In the genomic region with DNA sequence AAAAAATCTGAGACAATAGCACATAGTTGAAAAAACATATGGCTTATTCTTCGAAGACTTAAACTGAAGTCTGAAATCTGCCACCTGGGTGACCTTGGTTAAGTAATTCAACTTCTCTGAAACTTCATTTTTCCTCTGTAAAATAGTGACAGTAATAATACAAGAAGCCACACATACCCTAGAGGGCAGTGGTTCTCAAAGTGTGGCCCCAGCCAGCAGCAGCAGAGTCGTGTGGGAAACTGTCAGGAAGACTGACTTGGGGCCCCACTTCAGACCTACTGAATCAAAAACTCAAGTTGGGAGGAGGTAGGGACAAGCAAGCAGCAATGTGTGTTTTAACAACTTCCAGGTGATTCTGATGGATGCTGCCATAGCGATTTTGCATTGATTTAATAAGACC, we compare ENCODE assay signal across 1 cellular context.
TF ChIP-seq lines count a peak whose summit lies in the region.

No MANE protein-coding gene starts in this region.

TF ChIP-seq in WTC11, 78 proteins besides CTCF, POLR2A, EP300 and RAD21:
- TF ChIP-seq KAT7 (CRISPR knock-in tag; IDR thresholded peaks at IDR 0.05; ENCODE audit: borderline replicate concordance) (no peak), HMGA2 (CRISPR knock-in tag; IDR thresholded peaks at IDR 0.05) (no peak), ZNF317 (CRISPR knock-in tag; IDR thresholded peaks at IDR 0.05; ENCODE audit: borderline replicate concordance, low read depth) (no peak), ZNF423 (CRISPR knock-in tag; IDR thresholded peaks at IDR 0.05) (no peak), NFE2L1 (CRISPR knock-in tag; IDR thresholded peaks at IDR 0.05) (no peak), SP1 (CRISPR knock-in tag; conservative IDR thresholded peaks at IDR 0.05) (no peak), NR2C2 (CRISPR knock-in tag; IDR thresholded peaks at IDR 0.05) (no peak), ETV6 (CRISPR knock-in tag; IDR thresholded peaks at IDR 0.05) (no peak), FOXK1 (CRISPR knock-in tag; IDR thresholded peaks at IDR 0.05) (no peak), ZBTB21 (CRISPR knock-in tag; IDR thresholded peaks at IDR 0.05; ENCODE audit: borderline replicate concordance) (no peak), ATF1 (CRISPR knock-in tag; IDR thresholded peaks at IDR 0.05) (no peak), CREB1 (CRISPR knock-in tag; IDR thresholded peaks at IDR 0.05) (no peak)
- TF ChIP-seq, protein P1, sequence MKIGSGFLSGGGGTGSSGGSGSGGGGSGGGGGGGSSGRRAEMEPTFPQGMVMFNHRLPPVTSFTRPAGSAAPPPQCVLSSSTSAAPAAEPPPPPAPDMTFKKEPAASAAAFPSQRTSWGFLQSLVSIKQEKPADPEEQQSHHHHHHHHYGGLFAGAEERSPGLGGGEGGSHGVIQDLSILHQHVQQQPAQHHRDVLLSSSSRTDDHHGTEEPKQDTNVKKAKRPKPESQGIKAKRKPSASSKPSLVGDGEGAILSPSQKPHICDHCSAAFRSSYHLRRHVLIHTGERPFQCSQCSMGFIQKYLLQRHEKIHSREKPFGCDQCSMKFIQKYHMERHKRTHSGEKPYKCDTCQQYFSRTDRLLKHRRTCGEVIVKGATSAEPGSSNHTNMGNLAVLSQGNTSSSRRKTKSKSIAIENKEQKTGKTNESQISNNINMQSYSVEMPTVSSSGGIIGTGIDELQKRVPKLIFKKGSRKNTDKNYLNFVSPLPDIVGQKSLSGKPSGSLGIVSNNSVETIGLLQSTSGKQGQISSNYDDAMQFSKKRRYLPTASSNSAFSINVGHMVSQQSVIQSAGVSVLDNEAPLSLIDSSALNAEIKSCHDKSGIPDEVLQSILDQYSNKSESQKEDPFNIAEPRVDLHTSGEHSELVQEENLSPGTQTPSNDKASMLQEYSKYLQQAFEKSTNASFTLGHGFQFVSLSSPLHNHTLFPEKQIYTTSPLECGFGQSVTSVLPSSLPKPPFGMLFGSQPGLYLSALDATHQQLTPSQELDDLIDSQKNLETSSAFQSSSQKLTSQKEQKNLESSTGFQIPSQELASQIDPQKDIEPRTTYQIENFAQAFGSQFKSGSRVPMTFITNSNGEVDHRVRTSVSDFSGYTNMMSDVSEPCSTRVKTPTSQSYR (CRISPR knock-in tag; IDR thresholded peaks at IDR 0.05): no peak
- TF ChIP-seq, protein P2, sequence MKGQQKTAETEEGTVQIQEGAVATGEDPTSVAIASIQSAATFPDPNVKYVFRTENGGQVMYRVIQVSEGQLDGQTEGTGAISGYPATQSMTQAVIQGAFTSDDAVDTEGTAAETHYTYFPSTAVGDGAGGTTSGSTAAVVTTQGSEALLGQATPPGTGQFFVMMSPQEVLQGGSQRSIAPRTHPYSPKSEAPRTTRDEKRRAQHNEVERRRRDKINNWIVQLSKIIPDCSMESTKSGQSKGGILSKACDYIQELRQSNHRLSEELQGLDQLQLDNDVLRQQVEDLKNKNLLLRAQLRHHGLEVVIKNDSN (CRISPR knock-in tag; IDR thresholded peaks at IDR 0.05): no peak
- TF ChIP-seq, protein P3, sequence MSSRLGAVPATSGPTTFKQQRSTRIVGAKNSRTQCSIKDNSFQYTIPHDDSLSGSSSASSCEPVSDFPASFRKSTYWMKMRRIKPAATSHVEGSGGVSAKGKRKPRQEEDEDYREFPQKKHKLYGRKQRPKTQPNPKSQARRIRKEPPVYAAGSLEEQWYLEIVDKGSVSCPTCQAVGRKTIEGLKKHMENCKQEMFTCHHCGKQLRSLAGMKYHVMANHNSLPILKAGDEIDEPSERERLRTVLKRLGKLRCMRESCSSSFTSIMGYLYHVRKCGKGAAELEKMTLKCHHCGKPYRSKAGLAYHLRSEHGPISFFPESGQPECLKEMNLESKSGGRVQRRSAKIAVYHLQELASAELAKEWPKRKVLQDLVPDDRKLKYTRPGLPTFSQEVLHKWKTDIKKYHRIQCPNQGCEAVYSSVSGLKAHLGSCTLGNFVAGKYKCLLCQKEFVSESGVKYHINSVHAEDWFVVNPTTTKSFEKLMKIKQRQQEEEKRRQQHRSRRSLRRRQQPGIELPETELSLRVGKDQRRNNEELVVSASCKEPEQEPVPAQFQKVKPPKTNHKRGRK (CRISPR knock-in tag; IDR thresholded peaks at IDR 0.05; ENCODE audit: borderline replicate concordance): no peak
- TF ChIP-seq, protein P4, sequence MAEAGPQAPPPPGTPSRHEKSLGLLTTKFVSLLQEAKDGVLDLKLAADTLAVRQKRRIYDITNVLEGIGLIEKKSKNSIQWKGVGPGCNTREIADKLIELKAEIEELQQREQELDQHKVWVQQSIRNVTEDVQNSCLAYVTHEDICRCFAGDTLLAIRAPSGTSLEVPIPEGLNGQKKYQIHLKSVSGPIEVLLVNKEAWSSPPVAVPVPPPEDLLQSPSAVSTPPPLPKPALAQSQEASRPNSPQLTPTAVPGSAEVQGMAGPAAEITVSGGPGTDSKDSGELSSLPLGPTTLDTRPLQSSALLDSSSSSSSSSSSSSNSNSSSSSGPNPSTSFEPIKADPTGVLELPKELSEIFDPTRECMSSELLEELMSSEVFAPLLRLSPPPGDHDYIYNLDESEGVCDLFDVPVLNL (CRISPR knock-in tag; IDR thresholded peaks at IDR 0.05; ENCODE audit: borderline replicate concordance, low read depth): no peak
- TF ChIP-seq, protein P5, sequence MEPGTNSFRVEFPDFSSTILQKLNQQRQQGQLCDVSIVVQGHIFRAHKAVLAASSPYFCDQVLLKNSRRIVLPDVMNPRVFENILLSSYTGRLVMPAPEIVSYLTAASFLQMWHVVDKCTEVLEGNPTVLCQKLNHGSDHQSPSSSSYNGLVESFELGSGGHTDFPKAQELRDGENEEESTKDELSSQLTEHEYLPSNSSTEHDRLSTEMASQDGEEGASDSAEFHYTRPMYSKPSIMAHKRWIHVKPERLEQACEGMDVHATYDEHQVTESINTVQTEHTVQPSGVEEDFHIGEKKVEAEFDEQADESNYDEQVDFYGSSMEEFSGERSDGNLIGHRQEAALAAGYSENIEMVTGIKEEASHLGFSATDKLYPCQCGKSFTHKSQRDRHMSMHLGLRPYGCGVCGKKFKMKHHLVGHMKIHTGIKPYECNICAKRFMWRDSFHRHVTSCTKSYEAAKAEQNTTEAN (CRISPR knock-in tag; IDR thresholded peaks at IDR 0.05): no peak
- TF ChIP-seq, protein P6, sequence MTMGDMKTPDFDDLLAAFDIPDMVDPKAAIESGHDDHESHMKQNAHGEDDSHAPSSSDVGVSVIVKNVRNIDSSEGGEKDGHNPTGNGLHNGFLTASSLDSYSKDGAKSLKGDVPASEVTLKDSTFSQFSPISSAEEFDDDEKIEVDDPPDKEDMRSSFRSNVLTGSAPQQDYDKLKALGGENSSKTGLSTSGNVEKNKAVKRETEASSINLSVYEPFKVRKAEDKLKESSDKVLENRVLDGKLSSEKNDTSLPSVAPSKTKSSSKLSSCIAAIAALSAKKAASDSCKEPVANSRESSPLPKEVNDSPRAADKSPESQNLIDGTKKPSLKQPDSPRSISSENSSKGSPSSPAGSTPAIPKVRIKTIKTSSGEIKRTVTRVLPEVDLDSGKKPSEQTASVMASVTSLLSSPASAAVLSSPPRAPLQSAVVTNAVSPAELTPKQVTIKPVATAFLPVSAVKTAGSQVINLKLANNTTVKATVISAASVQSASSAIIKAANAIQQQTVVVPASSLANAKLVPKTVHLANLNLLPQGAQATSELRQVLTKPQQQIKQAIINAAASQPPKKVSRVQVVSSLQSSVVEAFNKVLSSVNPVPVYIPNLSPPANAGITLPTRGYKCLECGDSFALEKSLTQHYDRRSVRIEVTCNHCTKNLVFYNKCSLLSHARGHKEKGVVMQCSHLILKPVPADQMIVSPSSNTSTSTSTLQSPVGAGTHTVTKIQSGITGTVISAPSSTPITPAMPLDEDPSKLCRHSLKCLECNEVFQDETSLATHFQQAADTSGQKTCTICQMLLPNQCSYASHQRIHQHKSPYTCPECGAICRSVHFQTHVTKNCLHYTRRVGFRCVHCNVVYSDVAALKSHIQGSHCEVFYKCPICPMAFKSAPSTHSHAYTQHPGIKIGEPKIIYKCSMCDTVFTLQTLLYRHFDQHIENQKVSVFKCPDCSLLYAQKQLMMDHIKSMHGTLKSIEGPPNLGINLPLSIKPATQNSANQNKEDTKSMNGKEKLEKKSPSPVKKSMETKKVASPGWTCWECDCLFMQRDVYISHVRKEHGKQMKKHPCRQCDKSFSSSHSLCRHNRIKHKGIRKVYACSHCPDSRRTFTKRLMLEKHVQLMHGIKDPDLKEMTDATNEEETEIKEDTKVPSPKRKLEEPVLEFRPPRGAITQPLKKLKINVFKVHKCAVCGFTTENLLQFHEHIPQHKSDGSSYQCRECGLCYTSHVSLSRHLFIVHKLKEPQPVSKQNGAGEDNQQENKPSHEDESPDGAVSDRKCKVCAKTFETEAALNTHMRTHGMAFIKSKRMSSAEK (CRISPR knock-in tag; IDR thresholded peaks at IDR 0.05; ENCODE audit: borderline replicate concordance): no peak
- TF ChIP-seq, protein P7, sequence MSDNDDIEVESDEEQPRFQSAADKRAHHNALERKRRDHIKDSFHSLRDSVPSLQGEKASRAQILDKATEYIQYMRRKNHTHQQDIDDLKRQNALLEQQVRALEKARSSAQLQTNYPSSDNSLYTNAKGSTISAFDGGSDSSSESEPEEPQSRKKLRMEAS (CRISPR knock-in tag; IDR thresholded peaks at IDR 0.05): no peak
- TF ChIP-seq, protein P8, sequence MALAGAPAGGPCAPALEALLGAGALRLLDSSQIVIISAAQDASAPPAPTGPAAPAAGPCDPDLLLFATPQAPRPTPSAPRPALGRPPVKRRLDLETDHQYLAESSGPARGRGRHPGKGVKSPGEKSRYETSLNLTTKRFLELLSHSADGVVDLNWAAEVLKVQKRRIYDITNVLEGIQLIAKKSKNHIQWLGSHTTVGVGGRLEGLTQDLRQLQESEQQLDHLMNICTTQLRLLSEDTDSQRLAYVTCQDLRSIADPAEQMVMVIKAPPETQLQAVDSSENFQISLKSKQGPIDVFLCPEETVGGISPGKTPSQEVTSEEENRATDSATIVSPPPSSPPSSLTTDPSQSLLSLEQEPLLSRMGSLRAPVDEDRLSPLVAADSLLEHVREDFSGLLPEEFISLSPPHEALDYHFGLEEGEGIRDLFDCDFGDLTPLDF (CRISPR knock-in tag; IDR thresholded peaks at IDR 0.05): no peak
